ENCODE assay signal across 12 cellular contexts in genomic region chr5:131289738-131290137, GRCh38. TPM values are rescaled to one million over a fixed set of nuclear protein-coding genes. Genes with fewer than 3 reads are reported as not detected.
DNase-seq lines count a peak whose midpoint lies in the region; ATAC-seq and TF ChIP-seq lines count a peak whose summit lies in the region.
"Had no signal": no experiment of that assay in that cellular context is flagged by ENCODE, and none has a peak within 500 bp of the region (broad histone marks: within the 10 kb centered on the region; RNA-seq: fewer than 3 reads in every experiment).

No MANE protein-coding gene starts in this region.

- no peaks in the 10 kb centered on the region for H3K9me3 ChIP-seq in gastrocnemius medialis
- H3K9me3 ChIP-seq: left ventricle myocardium inferior had no signal

- no peaks in the 10 kb centered on the region for H3K9me3 Mint-ChIP-seq in IgD-negative memory B cell
- H3K9me3 Mint-ChIP-seq in naive thymus-derived CD8-positive, alpha-beta T cell = peaks cover 0 to 2% (median 0%) of the 10 kb centered on the region in 9 donors

- intact Hi-C loops in gastrocnemius medialis (cut with DNase I; ENCODE audit: low total_unique reads) = no loop called here

- peaks cover 3% of the 10 kb centered on the region for H3K36me3 Mint-ChIP-seq in IgD-negative memory B cell
- H3K36me3 Mint-ChIP-seq in naive thymus-derived CD8-positive, alpha-beta T cell = peaks cover 4 to 48% (median 9%) of the 10 kb centered on the region in 3 donors

- no peaks in the 10 kb centered on the region for H3K36me3 ChIP-seq in gastrocnemius medialis

- peak overlapping the region; percentile 28 to 95 (median 70) for H3K4me3 Mint-ChIP-seq in IgD-negative memory B cell
- peak overlapping the region; percentile 79 to 91 (median 88) for H3K4me3 Mint-ChIP-seq in naive thymus-derived CD8-positive, alpha-beta T cell

- H3K4me3 ChIP-seq in gastrocnemius medialis = no peak overlapping the region
- H3K4me3 ChIP-seq: left ventricle myocardium inferior, SK-N-MC had no signal

- no peaks in the 10 kb centered on the region for H3K4me1 ChIP-seq in gastrocnemius medialis
- H3K4me1 ChIP-seq: left ventricle myocardium inferior had no signal

- in situ Hi-C loops in gastrocnemius medialis (cut with MboI; ENCODE audit: low sequenced_read_pairs in 4 of 4) = no loop called here

- H3K27me3 ChIP-seq in gastrocnemius medialis = no peaks in the 10 kb centered on the region

- peak overlapping the region; percentile 46 to 95 (median 59) for H3K27ac Mint-ChIP-seq in IgD-negative memory B cell
- H3K27ac Mint-ChIP-seq in naive thymus-derived CD8-positive, alpha-beta T cell = peak overlapping the region; percentile 95 to 98 (median 97)

- CTCF ChIA-PET in RWPE1 (lab: Yijun Ruan, JAX) = interaction anchor here (0.7 kb wide), 1 partner anchor 109 kb away, joined by 10 read pairs; no protein-coding TSS in a partner anchor

- TF ChIP-seq CTCF in RWPE1 (conservative IDR thresholded peaks at IDR 0.05; ENCODE audit: low read depth) (no peak), GM20000 (IDR thresholded peaks at IDR 0.05; ENCODE audit: extremely low read depth, missing control alignments) (no peak), gastrocnemius medialis (IDR thresholded peaks at IDR 0.05 in 4 of 5, conservative IDR thresholded peaks at IDR 0.05 in 1 of 5) (no peak)

- peaks cover 41 to 51% (median 45%) of the 10 kb centered on the region in 3 donors for H3K4me1 Mint-ChIP-seq in IgD-negative memory B cell
- peaks cover 24 to 92% (median 68%) of the 10 kb centered on the region in 4 donors for H3K4me1 Mint-ChIP-seq in naive thymus-derived CD8-positive, alpha-beta T cell

- H3K27me3 Mint-ChIP-seq in IgD-negative memory B cell = no peaks in the 10 kb centered on the region
- H3K27me3 Mint-ChIP-seq in naive thymus-derived CD8-positive, alpha-beta T cell = no peaks in the 10 kb centered on the region

- H3K27ac ChIP-seq in RWPE1 (no peak overlapping the region), gastrocnemius medialis (no peak overlapping the region)
- H3K27ac ChIP-seq: left ventricle myocardium inferior, SK-N-MC had no signal

- POLR2A ChIA-PET in naive thymus-derived CD8-positive, alpha-beta T cell (lab: Charles Lee) = interaction anchor here (0.5 to 3.3 kb wide), 11 partner anchors 11 to 1773 kb away, joined by 3 to 28 read pairs (median 4); partner anchors contain the start of gene CDC42SE2
- POLR2A ChIA-PET in RWPE1 (lab: Yijun Ruan, JAX; ENCODE audit: low non-redundant PET) = no interaction called here

- peak; percentile 39 for ATAC-seq in GM18520 (IDR thresholded peaks at IDR 0.05; ENCODE audit: unreplicated experiment)
- ATAC-seq in GM21447 (IDR thresholded peaks at IDR 0.05; ENCODE audit: unreplicated experiment) = peak; percentile 43
- peak; percentile 49 to 50 for ATAC-seq in naive thymus-derived CD8-positive, alpha-beta T cell
- no peak for ATAC-seq in gastrocnemius medialis

- TF ChIP-seq POLR2A in gastrocnemius medialis (IDR thresholded peaks at IDR 0.05) = no peak

- DNase-seq in naive thymus-derived CD8-positive, alpha-beta T cell = no peak
- no peak for DNase-seq in effector CD8-positive, alpha-beta T cell (lab: John Stamatoyannopoulos, UW)
- no peak for DNase-seq in RWPE1 (ENCODE audit: low spot score)
- DNase-seq in GM20000 (ENCODE audit: low spot score) = no peak
- no peak for DNase-seq in gastrocnemius medialis
- DNase-seq: DMS79 treated with DMSO at 0.1 percent for 48 hours, left ventricle myocardium inferior, NCI-H524 had no signal

RNA-seq across cellular contexts. Expression of gene CDC42SE2, which starts 25.9 kb away (rescaled TPM):
- polyA plus RNA-seq in IgD-negative memory B cell = 248 TPM
- total RNA-seq in naive thymus-derived CD8-positive, alpha-beta T cell = 100 to 1,000 TPM; 313 to 326 TPM
- 100 to 1,000 TPM; 423 to 544 (median 480) TPM for polyA plus RNA-seq in naive thymus-derived CD8-positive, alpha-beta T cell
- 10 to 100 TPM; 23.9 to 29.6 (median 26.4) TPM for total RNA-seq in gastrocnemius medialis

Comparison
In these comparisons a context has a peak if more than half of its experiments do, and no peak if none do; other contexts are left out.
1. ATAC-seq: peak in GM18520 (single experiment), GM21447 (single experiment) and naive thymus-derived CD8-positive, alpha-beta T cell (2 of 2); none in gastrocnemius medialis (0 of 2).
2. RNA of gene CDC42SE2, which starts 25.9 kb away (total RNA-seq): 313 to 326 TPM in naive thymus-derived CD8-positive, alpha-beta T cell; 23.9 to 29.6 TPM in gastrocnemius medialis; every median in the first group is over 10 times any median in the second.